In the genomic region with DNA sequence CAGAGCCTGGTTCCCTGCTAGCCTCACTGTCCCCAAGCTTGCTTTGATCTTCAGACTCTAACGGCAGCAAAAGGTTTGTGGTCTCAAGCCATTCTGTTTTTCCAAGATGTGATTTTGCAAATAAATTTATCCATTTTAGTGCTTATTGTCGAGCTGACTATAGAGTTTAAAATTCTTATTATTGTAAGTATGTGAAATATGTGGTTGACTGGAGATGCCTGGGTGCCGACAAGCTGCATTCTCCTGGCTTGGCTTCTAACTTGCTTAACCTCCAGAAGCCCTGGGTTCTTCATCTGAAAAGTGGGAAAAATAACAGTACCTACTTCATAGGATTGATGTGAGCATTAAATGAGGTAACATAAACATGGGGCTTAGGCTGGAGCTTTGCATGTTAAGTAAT, we compare ENCODE assay signal across 25 cellular contexts. TPM values are rescaled to one million over a fixed set of nuclear protein-coding genes. Genes with fewer than 3 reads are reported as not detected.
DNase-seq lines count a peak whose midpoint lies in the region; ATAC-seq, FAIRE-seq and TF ChIP-seq lines count a peak whose summit lies in the region.
"Had no signal": no experiment of that assay in that cellular context is flagged by ENCODE, and none has a peak within 500 bp of the region (broad histone marks: within the 10 kb centered on the region; RNA-seq: fewer than 3 reads in every experiment).

No MANE protein-coding gene starts in this region.

- H4K20me1 ChIP-seq in GM23248 (ENCODE audit: insufficient read depth) (no peaks in the 10 kb centered on the region), astrocyte (ENCODE audit: insufficient read depth, low read length) (no peaks in the 10 kb centered on the region)
- H4K20me1 ChIP-seq: BLaER1 had no signal

- peaks cover 5% of the 10 kb centered on the region for H3K4me1 Mint-ChIP-seq in astrocyte (ENCODE audit: low read depth, unreplicated experiment)
- peaks cover 65% of the 10 kb centered on the region for H3K4me1 Mint-ChIP-seq in nephron progenitor cell
- H3K4me1 Mint-ChIP-seq in activated naive CD8-positive, alpha-beta T cell treated with anti-CD3 and anti-CD28 coated beads for 36 hours = peaks cover 10% of the 10 kb centered on the region

- in situ Hi-C loops in GM23248 (cut with MboI) = no loop called here

- H3K9me3 Mint-ChIP-seq in astrocyte (ENCODE audit: unreplicated experiment) = peaks cover 8% of the 10 kb centered on the region
- H3K9me3 Mint-ChIP-seq in nephron progenitor cell = peaks cover 13% of the 10 kb centered on the region
- no peaks in the 10 kb centered on the region for H3K9me3 Mint-ChIP-seq in activated naive CD8-positive, alpha-beta T cell treated with anti-CD3 and anti-CD28 coated beads for 36 hours

- H3K9ac ChIP-seq in GM23248 = no peak overlapping the region
- H3K9ac ChIP-seq in astrocyte (ENCODE audit: low read length) = no peak overlapping the region
- H3K9ac ChIP-seq: BLaER1, SK-N-SH had no signal

- H3F3A ChIP-seq in GM23248 (ENCODE audit: insufficient read depth) = no peaks in the 10 kb centered on the region

- CTCF ChIA-PET in AG04449 (lab: Yijun Ruan, JAX) = interaction anchor here (1.0 kb wide), 1 partner anchor 16 kb away, joined by 3 read pairs; no protein-coding TSS in a partner anchor

- no peak overlapping the region for H3K4me3 ChIP-seq in AG04449 (ENCODE audit: low read depth, low read length)
- H3K4me3 ChIP-seq in GM23248 = no peak overlapping the region
- no peak overlapping the region for H3K4me3 ChIP-seq in astrocyte (ENCODE audit: insufficient read depth, low read depth, low read length)
- H3K4me3 ChIP-seq in body of pancreas = no peak overlapping the region
- H3K4me3 ChIP-seq: BLaER1 had no signal

- no peak for TF ChIP-seq CTCF in AG04449 (IDR thresholded peaks at IDR 0.05; ENCODE audit: insufficient read depth, low read length, missing control alignments)
- TF ChIP-seq CTCF in astrocyte (IDR thresholded peaks at IDR 0.05; ENCODE audit: insufficient read depth, low read depth, low read length) = no peak
- no peak for TF ChIP-seq CTCF in nephron progenitor cell (IDR thresholded peaks at IDR 0.05)
- no peak for TF ChIP-seq CTCF in body of pancreas (IDR thresholded peaks at IDR 0.05)

- ATAC-seq in body of pancreas = no peak
- ATAC-seq: PC-3 had no signal

- no peak for TF ChIP-seq POLR2A in body of pancreas (IDR thresholded peaks at IDR 0.05)

- no peaks in the 10 kb centered on the region for H3K36me3 ChIP-seq in GM23248 (ENCODE audit: low read depth)
- no peaks in the 10 kb centered on the region for H3K36me3 ChIP-seq in astrocyte (ENCODE audit: insufficient read depth, low read length)
- no peaks in the 10 kb centered on the region for H3K36me3 ChIP-seq in body of pancreas (replicated peaks in 1 of 2; ENCODE audit: insufficient read depth in 1 of 2, low read depth in 2 of 2)
- H3K36me3 ChIP-seq: BLaER1 had no signal

- no peak overlapping the region for H3K4me3 Mint-ChIP-seq in astrocyte (ENCODE audit: unreplicated experiment)
- H3K4me3 Mint-ChIP-seq in nephron progenitor cell = no peak overlapping the region
- no peak overlapping the region for H3K4me3 Mint-ChIP-seq in activated naive CD8-positive, alpha-beta T cell treated with anti-CD3 and anti-CD28 coated beads for 36 hours
- H3K4me3 Mint-ChIP-seq: CD4-positive, CD25-positive, alpha-beta regulatory T cell had no signal

- H3K79me2 ChIP-seq in GM23248 (ENCODE audit: insufficient read depth) (no peaks in the 10 kb centered on the region), astrocyte (ENCODE audit: insufficient read depth, low read length) (no peaks in the 10 kb centered on the region)

- H3K4me2 ChIP-seq in GM23248 (ENCODE audit: unreplicated experiment) = no peak overlapping the region
- H3K4me2 ChIP-seq in astrocyte (ENCODE audit: low read length) = no peak overlapping the region
- H3K4me2 ChIP-seq: BLaER1, SK-N-SH had no signal

- H3K9me2 ChIP-seq in GM23248 (ENCODE audit: insufficient read depth) = no peaks in the 10 kb centered on the region
- H3K9me2 ChIP-seq: SK-N-SH had no signal

- no peaks in the 10 kb centered on the region for H3K36me3 Mint-ChIP-seq in astrocyte (ENCODE audit: low read depth, unreplicated experiment)
- no peaks in the 10 kb centered on the region for H3K36me3 Mint-ChIP-seq in nephron progenitor cell (ENCODE audit: low read depth)
- no peaks in the 10 kb centered on the region for H3K36me3 Mint-ChIP-seq in activated naive CD8-positive, alpha-beta T cell treated with anti-CD3 and anti-CD28 coated beads for 36 hours
- H3K36me3 Mint-ChIP-seq: CD4-positive, CD25-positive, alpha-beta regulatory T cell had no signal

- H3K9me3 ChIP-seq in GM23248 (ENCODE audit: low read depth) (no peaks in the 10 kb centered on the region), astrocyte (ENCODE audit: insufficient read depth, low read depth, low read length) (no peaks in the 10 kb centered on the region), body of pancreas (no peaks in the 10 kb centered on the region)
- H3K9me3 ChIP-seq: BLaER1, SK-N-SH had no signal

- H3K27ac Mint-ChIP-seq in astrocyte (ENCODE audit: unreplicated experiment) (no peak overlapping the region), nephron progenitor cell (peak overlapping the region; percentile 99)
- no peak overlapping the region for H3K27ac Mint-ChIP-seq in activated naive CD8-positive, alpha-beta T cell treated with anti-CD3 and anti-CD28 coated beads for 36 hours

- intact Hi-C loops in body of pancreas (cut with DNase I) = no loop called here

- H3K4me1 ChIP-seq in GM23248 (ENCODE audit: insufficient read depth) (no peaks in the 10 kb centered on the region), astrocyte (ENCODE audit: insufficient read depth, low read length) (no peaks in the 10 kb centered on the region), body of pancreas (no peaks in the 10 kb centered on the region)
- H3K4me1 ChIP-seq: BLaER1 had no signal

- WGBS in GM23248 (ENCODE audit: low coverage in 1 of 2, low lambda C conversion rate in 2 of 2, missing lambda C conversion rate in 2 of 2), 2 experiments = 54 to 67% methylated on average over 3 of the region's 3 CpGs
- 64 to 68% methylated on average over 3 of the region's 3 CpGs for WGBS in body of pancreas, 2 donors

- no peak overlapping the region for H2AFZ ChIP-seq in GM23248
- no peak overlapping the region for H2AFZ ChIP-seq in astrocyte (ENCODE audit: low read depth, low read length)

- H3K27ac ChIP-seq in GM23248 = no peak overlapping the region
- H3K27ac ChIP-seq in astrocyte (ENCODE audit: low read depth, low read length) = no peak overlapping the region
- no peak overlapping the region for H3K27ac ChIP-seq in body of pancreas
- H3K27ac ChIP-seq: 22Rv1, BLaER1 had no signal

- peaks cover 21% of the 10 kb centered on the region for H3K27me3 Mint-ChIP-seq in astrocyte (ENCODE audit: low read depth, unreplicated experiment)
- H3K27me3 Mint-ChIP-seq in nephron progenitor cell (ENCODE audit: low read depth, poor library complexity) = no peaks in the 10 kb centered on the region
- H3K27me3 Mint-ChIP-seq in activated naive CD8-positive, alpha-beta T cell treated with anti-CD3 and anti-CD28 coated beads for 36 hours = no peaks in the 10 kb centered on the region

- H3K27me3 ChIP-seq in GM23248 (replicated peaks; ENCODE audit: insufficient read depth) (peaks cover 31% of the 10 kb centered on the region), astrocyte (ENCODE audit: insufficient read depth, low read length) (no peaks in the 10 kb centered on the region), body of pancreas (no peaks in the 10 kb centered on the region)
- H3K27me3 ChIP-seq: BLaER1 had no signal

- DNase-seq in AG04449 (ENCODE audit: low read depth, low spot score) (peak; percentile 17), GM23248 (peak; percentile 35), astrocyte (ENCODE audit: low read depth) (peak; percentile 42), nephron progenitor cell (no peak), body of pancreas (no peak), NCI-H748 (lab: John Stamatoyannopoulos, UW; ENCODE audit: unreplicated experiment) (no peak)
- DNase-seq in activated naive CD8-positive, alpha-beta T cell treated with anti-CD3 and anti-CD28 coated beads for 36 hours = no peak
- DNase-seq: CD4-positive, CD25-positive, alpha-beta regulatory T cell; DMS153; DND-41; H7; KG1; NCI-H1092; NCI-H1436; NCI-H187; NCI-H2081 treated with DMSO at 0.1 percent for 48 hours; NCI-H524; NCI-H774; PC-3; SK-N-SH; SW 1271 had no signal

- POLR2A ChIA-PET in AG04449 (lab: Yijun Ruan, JAX) = no interaction called here

- FAIRE-seq in astrocyte (lab: Jason Lieb, UNC) = no peak
- FAIRE-seq: HTR-8/SVneo had no signal

RNA-seq across cellular contexts. Expression of gene EDAR, which starts 9.9 kb away (rescaled TPM):
- total RNA-seq in GM23248 (2014; rRNA removed; shearing (Covaris generic)) = not detected in 2 replicates
- polyA plus RNA-seq in GM23248 (2016; fragmentation: Nextera tagmentation; extraction: Ambion mirVana) = not detected in 2 replicates
- total RNA-seq in astrocyte (0.12 TPM in 1 of 2 replicates, not detected in the other), body of pancreas (not detected)
- under 1 TPM; 0.16 to 0.21 TPM for total RNA-seq in activated naive CD8-positive, alpha-beta T cell treated with anti-CD3 and anti-CD28 coated beads for 36 hours
- total RNA-seq: G401 had no signal
- polyA plus RNA-seq: SK-N-SH had no signal

Comparison
In these comparisons a context has a peak if more than half of its experiments do, and no peak if none do; other contexts are left out.
1. DNase-seq: peak in AG04449 (single experiment), GM23248 (single experiment) and astrocyte (single experiment); none in nephron progenitor cell (single experiment), body of pancreas (0 of 4), NCI-H748 (single experiment) and activated naive CD8-positive, alpha-beta T cell treated with anti-CD3 and anti-CD28 coated beads for 36 hours (single experiment).